Comparison of ENCODE assay signal across 9 cellular contexts in the genomic region with DNA sequence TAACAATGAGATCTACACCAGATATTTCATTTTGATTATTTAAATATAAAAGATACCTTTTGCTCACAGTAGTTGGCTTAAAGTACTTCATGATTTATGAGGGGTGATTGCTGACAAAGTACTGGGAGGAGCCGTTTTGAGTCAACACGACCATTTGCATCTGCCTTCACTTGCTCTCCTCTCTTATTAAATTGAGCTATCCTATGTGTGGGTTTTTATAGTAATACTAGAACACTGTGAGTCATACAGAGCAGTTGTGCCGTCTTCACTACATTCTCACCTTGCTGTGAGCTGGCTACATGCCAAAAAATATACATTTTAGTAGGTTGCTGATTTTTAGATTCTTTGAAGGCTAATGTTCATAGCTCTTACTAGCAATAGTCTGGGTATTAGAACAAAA.
DNase-seq lines count a peak whose midpoint lies in the region; ATAC-seq and TF ChIP-seq lines count a peak whose summit lies in the region.
"Had no signal": no experiment of that assay in that cellular context is flagged by ENCODE, and none has a peak within 500 bp of the region (broad histone marks: within the 10 kb centered on the region; RNA-seq: fewer than 3 reads in every experiment).

No MANE protein-coding gene starts in this region.

- no peaks in the 10 kb centered on the region for H3K27me3 Mint-ChIP-seq in CD8-positive, alpha-beta T cell (ENCODE audit: low read depth)

- peak; percentile 74 for ATAC-seq in GM18909 (IDR thresholded peaks at IDR 0.05; ENCODE audit: poor library complexity, unreplicated experiment)
- ATAC-seq in HG03469 (IDR thresholded peaks at IDR 0.05; ENCODE audit: unreplicated experiment) = peak; percentile 81
- no peak for ATAC-seq in GM19328 (IDR thresholded peaks at IDR 0.05; ENCODE audit: unreplicated experiment)
- ATAC-seq in CD8-positive, alpha-beta T cell = no peak
- ATAC-seq in right cardiac atrium = no peak

- no peak overlapping the region for H3K4me3 Mint-ChIP-seq in CD8-positive, alpha-beta T cell

- H3K4me3 ChIP-seq in CD8-positive, alpha-beta T cell (ENCODE audit: low read depth, low read length) = no peak overlapping the region
- H3K4me3 ChIP-seq in right cardiac atrium (ENCODE audit: low read length) = no peak overlapping the region
- H3K4me3 ChIP-seq: skin epidermis had no signal

- no peaks in the 10 kb centered on the region for H3K4me1 Mint-ChIP-seq in CD8-positive, alpha-beta T cell (ENCODE audit: low read depth)

- intact Hi-C loops in CD8-positive, alpha-beta T cell (cut with DNase I, micrococcal nuclease) = no loop called here
- intact Hi-C loops in right cardiac atrium (cut with DNase I) = loop anchor here in 1 of 4 donors (10.0 kb wide), 1 partner anchor 163 kb away; a partner anchor contains a TSS

- no peak for TF ChIP-seq CTCF in CD8-positive, alpha-beta T cell (IDR thresholded peaks at IDR 0.05)

- H3K27ac Mint-ChIP-seq in CD8-positive, alpha-beta T cell = no peak overlapping the region

- H3K27me3 ChIP-seq in CD8-positive, alpha-beta T cell (ENCODE audit: insufficient read depth, low read length) = no peaks in the 10 kb centered on the region
- H3K27me3 ChIP-seq in right cardiac atrium (ENCODE audit: control insufficient read depth, insufficient read depth) = no peaks in the 10 kb centered on the region

- CTCF ChIA-PET in CD8-positive, alpha-beta T cell (lab: Charles Lee) = interaction anchor here (1.0 to 2.5 kb wide), 4 partner anchors 8 to 1082 kb away, joined by 3 to 9 read pairs (median 4); no protein-coding TSS in a partner anchor

- no peaks in the 10 kb centered on the region for H3K9me3 Mint-ChIP-seq in CD8-positive, alpha-beta T cell

- DNase-seq in A172 (ENCODE audit: low spot score) (peak; percentile 62), SHP77 (lab: John Stamatoyannopoulos, UW) (peak; percentile 88 to 92), islet precursor cell (no peak), right cardiac atrium (no peak)
- DNase-seq in CD8-positive, alpha-beta T cell = no peak

- H3K27ac ChIP-seq in CD8-positive, alpha-beta T cell (ENCODE audit: low read depth, low read length) = no peak overlapping the region
- H3K27ac ChIP-seq in right cardiac atrium (ENCODE audit: low read length) = no peak overlapping the region
- H3K27ac ChIP-seq: skin epidermis had no signal

- no peaks in the 10 kb centered on the region for H3K36me3 ChIP-seq in CD8-positive, alpha-beta T cell (ENCODE audit: insufficient read depth, low read length)

- H3K9me3 ChIP-seq in CD8-positive, alpha-beta T cell (ENCODE audit: low read length) = no peaks in the 10 kb centered on the region
- no peaks in the 10 kb centered on the region for H3K9me3 ChIP-seq in right cardiac atrium (ENCODE audit: control insufficient read depth, low read length)

- WGBS in right cardiac atrium = 55% methylated on average over 3 of the region's 3 CpGs

- no peaks in the 10 kb centered on the region for H3K36me3 Mint-ChIP-seq in CD8-positive, alpha-beta T cell

- POLR2A ChIA-PET in CD8-positive, alpha-beta T cell (lab: Charles Lee) = no interaction called here

- H3K4me1 ChIP-seq in CD8-positive, alpha-beta T cell (ENCODE audit: insufficient read depth, low read length) = no peaks in the 10 kb centered on the region
- no peaks in the 10 kb centered on the region for H3K4me1 ChIP-seq in right cardiac atrium (ENCODE audit: control insufficient read depth, insufficient read depth, low read length)

Comparison
In these comparisons a context has a peak if more than half of its experiments do, and no peak if none do; other contexts are left out.
1. DNase-seq: peak in A172 (single experiment) and SHP77 (2 of 2); none in islet precursor cell (single experiment), CD8-positive, alpha-beta T cell (0 of 7) and right cardiac atrium (0 of 3).
2. ATAC-seq: peak in GM18909 (single experiment) and HG03469 (single experiment); none in GM19328 (single experiment), CD8-positive, alpha-beta T cell (single experiment) and right cardiac atrium (0 of 2).